In the genomic region with DNA sequence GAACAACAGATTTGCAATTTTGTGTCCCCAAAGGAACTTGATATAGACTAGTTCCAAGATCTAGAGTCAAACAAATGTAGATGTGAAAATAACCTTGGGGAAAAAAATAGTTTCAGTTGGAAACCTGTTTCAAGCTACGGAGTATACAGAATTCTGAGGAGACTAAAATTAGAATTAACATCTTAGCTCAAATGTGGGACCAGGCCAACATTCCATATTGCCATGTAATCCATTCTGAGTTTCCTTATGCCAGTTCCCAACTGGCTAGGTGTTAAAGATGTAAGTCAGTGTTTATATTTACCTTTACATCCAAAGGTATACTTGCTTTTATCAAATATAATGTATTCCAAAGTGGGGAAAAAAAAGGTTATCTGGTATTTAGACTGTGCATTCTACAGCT, we compare ENCODE assay signal across 19 cellular contexts.
DNase-seq lines count a peak whose midpoint lies in the region; ATAC-seq and TF ChIP-seq lines count a peak whose summit lies in the region.
"Had no signal": no experiment of that assay in that cellular context is flagged by ENCODE, and none has a peak within 500 bp of the region (broad histone marks: within the 10 kb centered on the region; RNA-seq: fewer than 3 reads in every experiment).

No MANE protein-coding gene starts in this region.

- H3K27me3 ChIP-seq in left ventricle myocardium inferior (ENCODE audit: low read depth) (no peaks in the 10 kb centered on the region), sigmoid colon (no peaks in the 10 kb centered on the region)

- WGBS in sigmoid colon, 2 donors, result 93 to 97% methylated on average over 1 of the region's 1 CpG

- TF ChIP-seq CTCF in left ventricle myocardium inferior (IDR thresholded peaks at IDR 0.05; ENCODE audit: borderline replicate concordance) (no peak), sigmoid colon (IDR thresholded peaks at IDR 0.05) (no peak)

- peak; percentile 68 for ATAC-seq in left ventricle myocardium superior
- no peak for ATAC-seq in GM21723 (IDR thresholded peaks at IDR 0.05; ENCODE audit: unreplicated experiment)
- no peak for ATAC-seq in HG03521 (IDR thresholded peaks at IDR 0.05; ENCODE audit: unreplicated experiment)

- intact Hi-C loops in left ventricle myocardium superior (cut with micrococcal nuclease) (loop anchor here (10.0 kb wide), 1 partner anchor 52 kb away; no protein-coding TSS in a partner anchor), left ventricle myocardium inferior (cut with micrococcal nuclease) (no loop called here), sigmoid colon (cut with DNase I) (no loop called here)

- no peak for TF ChIP-seq POLR2A in sigmoid colon (IDR thresholded peaks at IDR 0.05)

- no peak overlapping the region for H3K4me3 ChIP-seq in left ventricle myocardium inferior
- H3K4me3 ChIP-seq in sigmoid colon, result no peak overlapping the region

- H3K4me1 ChIP-seq in left ventricle myocardium inferior (peaks cover 23% of the 10 kb centered on the region), sigmoid colon (peaks cover 0 to 23% (median 4%) of the 10 kb centered on the region in 4 donors)

- peaks cover 11% of the 10 kb centered on the region for H3K36me3 ChIP-seq in left ventricle myocardium inferior
- peaks cover 0 to 22% (median 0%) of the 10 kb centered on the region in 4 donors for H3K36me3 ChIP-seq in sigmoid colon

- no peak overlapping the region for H3K27ac ChIP-seq in left ventricle myocardium inferior (replicated peaks)
- peak overlapping the region in 3 of 4 donors; percentile 33 to 51 (median 35) for H3K27ac ChIP-seq in sigmoid colon

- DNase-seq in left ventricle myocardium superior (no peak), left ventricle myocardium inferior (no peak), fibroblast of peridontal ligament (ENCODE audit: extremely low read depth) (peak; percentile 7), sigmoid colon (no peak), NCI-H2196 (lab: John Stamatoyannopoulos, UW; ENCODE audit: unreplicated experiment) (no peak), NCI-H1694 (lab: John Stamatoyannopoulos, UW) (no peak)
- DNase-seq: Calu3, DMS79 treated with DMSO at 0.1 percent for 48 hours, H7, KBM-7, NCI-H1105 treated with DMSO at 0.1 percent for 48 hours, NCI-H2081, NCI-H226, NCI-H510A, NCI-H69, Right ventricle myocardium superior, RPMI8226 had no signal

- H3K9me3 ChIP-seq in left ventricle myocardium inferior (replicated peaks), result no peaks in the 10 kb centered on the region
- H3K9me3 ChIP-seq in sigmoid colon, result no peaks in the 10 kb centered on the region

- no peak for TF ChIP-seq EP300 in sigmoid colon (IDR thresholded peaks at IDR 0.05)
